Comparison of ENCODE assay signal across 9 cellular contexts in the genomic region with DNA sequence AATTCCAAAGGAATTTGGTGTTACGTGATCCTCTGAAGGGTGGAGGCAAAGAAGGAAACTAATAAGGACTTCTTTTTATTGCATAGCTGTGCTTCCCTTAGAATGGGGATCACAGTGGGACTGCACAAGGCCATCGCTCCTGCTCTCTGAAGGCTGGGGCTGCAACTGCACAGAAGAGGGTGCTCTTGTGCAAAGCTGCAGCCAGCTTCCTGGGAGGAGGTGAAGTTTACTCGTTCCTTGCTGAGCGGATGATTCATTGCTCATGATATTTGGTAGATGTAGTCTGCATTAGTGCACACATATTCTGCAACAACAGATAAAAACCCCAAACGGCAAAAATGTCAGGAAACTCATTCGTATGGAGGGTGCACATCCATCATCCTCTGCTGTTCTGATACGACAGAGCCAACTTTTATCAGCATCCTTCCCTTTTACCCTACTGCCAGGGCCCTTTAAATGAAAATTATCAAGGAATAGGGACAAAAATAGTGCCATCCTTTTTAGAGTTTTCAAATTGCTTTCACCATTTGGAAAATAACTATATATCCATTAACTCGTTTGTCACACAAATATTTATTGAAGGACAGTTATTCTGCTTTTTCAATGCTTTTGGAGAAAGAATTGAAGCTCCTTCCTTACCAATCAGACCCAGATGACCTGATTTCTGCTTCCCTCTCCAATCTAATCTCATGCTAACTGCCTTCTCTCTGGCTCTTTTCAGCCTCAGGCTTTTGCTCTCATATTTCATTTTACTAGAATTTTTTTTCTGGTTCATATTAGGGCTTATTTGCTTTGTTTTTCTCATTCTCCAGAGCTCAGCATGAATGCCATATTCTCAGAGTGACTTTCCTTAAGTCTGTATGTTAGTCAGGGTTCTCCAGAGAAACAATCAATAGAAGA.
DNase-seq lines count a peak whose midpoint lies in the region; ATAC-seq, FAIRE-seq and TF ChIP-seq lines count a peak whose summit lies in the region.
"Had no signal": no experiment of that assay in that cellular context is flagged by ENCODE, and none has a peak within 500 bp of the region (broad histone marks: within the 10 kb centered on the region; RNA-seq: fewer than 3 reads in every experiment).

No MANE protein-coding gene starts in this region.

- H3K4me1 ChIP-seq in DOHH2 (ENCODE audit: control insufficient read depth, low read length) (no peaks in the 10 kb centered on the region), left ventricle myocardium inferior (no peaks in the 10 kb centered on the region), sigmoid colon (peaks cover 0 to 7% (median 0%) of the 10 kb centered on the region in 4 donors), stomach (peaks cover 0 to 6% (median 0%) of the 10 kb centered on the region in 4 donors)

- H3K4me2 ChIP-seq in DOHH2 (ENCODE audit: low read length) = no peak overlapping the region

- TF ChIP-seq POLR2A in sigmoid colon (IDR thresholded peaks at IDR 0.05) (no peak), stomach (IDR thresholded peaks at IDR 0.05) (no peak)

- H3K27ac ChIP-seq in DOHH2 (ENCODE audit: low read depth, low read length) (no peak overlapping the region), left ventricle myocardium inferior (replicated peaks) (no peak overlapping the region), sigmoid colon (no peak overlapping the region), stomach (no peak overlapping the region)

- intact Hi-C loops in left ventricle myocardium inferior (cut with micrococcal nuclease) = loop anchor here (10.0 kb wide), 1 partner anchor 977 kb away; no protein-coding TSS in a partner anchor
- intact Hi-C loops in sigmoid colon (cut with DNase I) = loop anchor here (2.0 to 5.0 kb wide), 3 partner anchors 264 to 977 kb away; partner anchors contain the start of gene DUSP10
- intact Hi-C loops in stomach (cut with DNase I; ENCODE audit: low total_unique reads) = no loop called here

- no peaks in the 10 kb centered on the region for H3F3A ChIP-seq in DOHH2 (ENCODE audit: control insufficient read depth, insufficient read depth)

- no peak for TF ChIP-seq EP300 in sigmoid colon (IDR thresholded peaks at IDR 0.05)
- TF ChIP-seq EP300 in stomach (IDR thresholded peaks at IDR 0.05) = no peak

- H3K27me3 ChIP-seq in DOHH2 (ENCODE audit: control insufficient read depth, low read length) = no peaks in the 10 kb centered on the region
- H3K27me3 ChIP-seq in left ventricle myocardium inferior (ENCODE audit: low read depth) = peaks cover 19% of the 10 kb centered on the region
- no peaks in the 10 kb centered on the region for H3K27me3 ChIP-seq in sigmoid colon
- H3K27me3 ChIP-seq in stomach = peaks cover 0 to 4% (median 0%) of the 10 kb centered on the region in 3 donors

- H3K36me3 ChIP-seq in DOHH2 (ENCODE audit: control insufficient read depth, low read length) = no peaks in the 10 kb centered on the region
- no peaks in the 10 kb centered on the region for H3K36me3 ChIP-seq in left ventricle myocardium inferior
- H3K36me3 ChIP-seq in sigmoid colon = no peaks in the 10 kb centered on the region
- H3K36me3 ChIP-seq in stomach = no peaks in the 10 kb centered on the region

- peak; percentile 80 for TF ChIP-seq CTCF in DOHH2 (IDR thresholded peaks at IDR 0.05; ENCODE audit: low read depth, low read length, poor library complexity, severe bottlenecking)
- TF ChIP-seq CTCF in left ventricle myocardium inferior (IDR thresholded peaks at IDR 0.05; ENCODE audit: borderline replicate concordance) = peak; percentile 69
- peak; percentile 15 to 65 (median 30) for TF ChIP-seq CTCF in sigmoid colon (IDR thresholded peaks at IDR 0.05)
- peak in 3 of 7 experiments; percentile 21 to 43 (median 27) for TF ChIP-seq CTCF in stomach (IDR thresholded peaks at IDR 0.05)

- no peak overlapping the region for H3K4me3 ChIP-seq in DOHH2 (ENCODE audit: low read length)
- no peak overlapping the region for H3K4me3 ChIP-seq in left ventricle myocardium inferior
- H3K4me3 ChIP-seq in sigmoid colon = no peak overlapping the region
- no peak overlapping the region for H3K4me3 ChIP-seq in stomach

- no peaks in the 10 kb centered on the region for H3K79me2 ChIP-seq in DOHH2 (ENCODE audit: control insufficient read depth, low read length)

- DNase-seq in HTR-8/SVneo (ENCODE audit: insufficient read length, low spot score) (peak; percentile 65), SK-N-DZ (ENCODE audit: low spot score) (peak; percentile 46), left ventricle myocardium inferior (peak; percentile 48), sigmoid colon (peak; percentile 78), stomach (no peak)
- DNase-seq in activated naive CD4-positive, alpha-beta T cell treated with anti-CD3 and anti-CD28 coated beads, Interleukin-2, amount 50 U/mL, for 16 hours = peak; percentile 60

- WGBS in sigmoid colon, 2 donors = 24 to 28% methylated on average over 8 of the region's 8 CpGs
- 16 to 27% (median 22%) methylated on average over 8 of the region's 8 CpGs for WGBS in stomach, 5 donors

- H3K9me3 ChIP-seq in DOHH2 (ENCODE audit: control insufficient read depth, insufficient read depth, low read length) (no peaks in the 10 kb centered on the region), left ventricle myocardium inferior (replicated peaks) (no peaks in the 10 kb centered on the region), sigmoid colon (no peaks in the 10 kb centered on the region), stomach (no peaks in the 10 kb centered on the region)

- H3K9me2 ChIP-seq in DOHH2 (replicated peaks; ENCODE audit: control insufficient read depth, low read length) = no peaks in the 10 kb centered on the region

- no peaks in the 10 kb centered on the region for H4K20me1 ChIP-seq in DOHH2 (ENCODE audit: control insufficient read depth, insufficient read depth, low read depth, low read length)

- peak; percentile 86 for ATAC-seq in GM21447 (IDR thresholded peaks at IDR 0.05; ENCODE audit: unreplicated experiment)

- FAIRE-seq in HTR-8/SVneo (lab: Jason Lieb, UNC) = peak; percentile 94
- FAIRE-seq: frontal cortex had no signal
